1 cellular context compared by ENCODE assay signal in the genomic region with DNA sequence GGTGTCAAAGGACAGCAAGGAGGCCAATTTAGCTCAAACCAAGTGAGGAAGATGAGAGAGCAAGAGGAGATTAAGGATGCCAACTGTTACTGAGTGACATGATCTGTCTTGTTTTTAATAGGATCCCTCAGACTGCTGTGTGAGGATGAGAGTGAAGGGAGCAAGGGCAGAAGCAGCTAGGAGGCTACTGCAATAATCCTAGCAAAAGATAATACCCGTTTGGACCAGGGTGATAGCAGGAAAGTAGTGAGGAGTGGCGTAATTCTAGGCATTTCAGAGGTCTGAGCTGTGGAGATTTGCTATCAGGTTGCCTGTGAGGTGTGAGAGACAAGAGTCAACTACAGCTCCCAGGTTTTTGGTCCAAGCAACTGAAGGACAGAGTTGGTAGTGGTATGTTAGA.
TF ChIP-seq lines count a peak whose summit lies in the region.

No MANE protein-coding gene starts in this region.

TF ChIP-seq in K562, 482 proteins besides CTCF, POLR2A, EP300 and RAD21 (continued from another document and continues in another):
- TF ChIP-seq, protein P1, sequence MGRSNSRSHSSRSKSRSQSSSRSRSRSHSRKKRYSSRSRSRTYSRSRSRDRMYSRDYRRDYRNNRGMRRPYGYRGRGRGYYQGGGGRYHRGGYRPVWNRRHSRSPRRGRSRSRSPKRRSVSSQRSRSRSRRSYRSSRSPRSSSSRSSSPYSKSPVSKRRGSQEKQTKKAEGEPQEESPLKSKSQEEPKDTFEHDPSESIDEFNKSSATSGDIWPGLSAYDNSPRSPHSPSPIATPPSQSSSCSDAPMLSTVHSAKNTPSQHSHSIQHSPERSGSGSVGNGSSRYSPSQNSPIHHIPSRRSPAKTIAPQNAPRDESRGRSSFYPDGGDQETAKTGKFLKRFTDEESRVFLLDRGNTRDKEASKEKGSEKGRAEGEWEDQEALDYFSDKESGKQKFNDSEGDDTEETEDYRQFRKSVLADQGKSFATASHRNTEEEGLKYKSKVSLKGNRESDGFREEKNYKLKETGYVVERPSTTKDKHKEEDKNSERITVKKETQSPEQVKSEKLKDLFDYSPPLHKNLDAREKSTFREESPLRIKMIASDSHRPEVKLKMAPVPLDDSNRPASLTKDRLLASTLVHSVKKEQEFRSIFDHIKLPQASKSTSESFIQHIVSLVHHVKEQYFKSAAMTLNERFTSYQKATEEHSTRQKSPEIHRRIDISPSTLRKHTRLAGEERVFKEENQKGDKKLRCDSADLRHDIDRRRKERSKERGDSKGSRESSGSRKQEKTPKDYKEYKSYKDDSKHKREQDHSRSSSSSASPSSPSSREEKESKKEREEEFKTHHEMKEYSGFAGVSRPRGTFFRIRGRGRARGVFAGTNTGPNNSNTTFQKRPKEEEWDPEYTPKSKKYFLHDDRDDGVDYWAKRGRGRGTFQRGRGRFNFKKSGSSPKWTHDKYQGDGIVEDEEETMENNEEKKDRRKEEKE (IDR thresholded peaks at IDR 0.05; ENCODE audit: borderline replicate concordance in 1 of 2, control insufficient read depth in 1 of 2, low read depth in 2 of 2, low read length in 1 of 2): no peak
- TF ChIP-seq ILF3 (IDR thresholded peaks at IDR 0.05; ENCODE audit: borderline replicate concordance): no peak
- TF ChIP-seq ZNF699 (CRISPR knock-in tag; IDR thresholded peaks at IDR 0.05; ENCODE audit: insufficient replicate concordance): no peak
- no peak for TF ChIP-seq NR1H2 (CRISPR knock-in tag; IDR thresholded peaks at IDR 0.05)
- peak; percentile 62; the same call in 1 of the 2 replicates for TF ChIP-seq NCOA1 (IDR thresholded peaks at IDR 0.05; ENCODE audit: low read depth)
- TF ChIP-seq, protein P2, sequence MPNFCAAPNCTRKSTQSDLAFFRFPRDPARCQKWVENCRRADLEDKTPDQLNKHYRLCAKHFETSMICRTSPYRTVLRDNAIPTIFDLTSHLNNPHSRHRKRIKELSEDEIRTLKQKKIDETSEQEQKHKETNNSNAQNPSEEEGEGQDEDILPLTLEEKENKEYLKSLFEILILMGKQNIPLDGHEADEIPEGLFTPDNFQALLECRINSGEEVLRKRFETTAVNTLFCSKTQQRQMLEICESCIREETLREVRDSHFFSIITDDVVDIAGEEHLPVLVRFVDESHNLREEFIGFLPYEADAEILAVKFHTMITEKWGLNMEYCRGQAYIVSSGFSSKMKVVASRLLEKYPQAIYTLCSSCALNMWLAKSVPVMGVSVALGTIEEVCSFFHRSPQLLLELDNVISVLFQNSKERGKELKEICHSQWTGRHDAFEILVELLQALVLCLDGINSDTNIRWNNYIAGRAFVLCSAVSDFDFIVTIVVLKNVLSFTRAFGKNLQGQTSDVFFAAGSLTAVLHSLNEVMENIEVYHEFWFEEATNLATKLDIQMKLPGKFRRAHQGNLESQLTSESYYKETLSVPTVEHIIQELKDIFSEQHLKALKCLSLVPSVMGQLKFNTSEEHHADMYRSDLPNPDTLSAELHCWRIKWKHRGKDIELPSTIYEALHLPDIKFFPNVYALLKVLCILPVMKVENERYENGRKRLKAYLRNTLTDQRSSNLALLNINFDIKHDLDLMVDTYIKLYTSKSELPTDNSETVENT (CRISPR knock-in tag; IDR thresholded peaks at IDR 0.05): no peak
- TF ChIP-seq SAFB (IDR thresholded peaks at IDR 0.05; ENCODE audit: borderline replicate concordance, low read depth, low read length): no peak
- no peak for TF ChIP-seq YBX1 (IDR thresholded peaks at IDR 0.05)
- TF ChIP-seq, protein P3, sequence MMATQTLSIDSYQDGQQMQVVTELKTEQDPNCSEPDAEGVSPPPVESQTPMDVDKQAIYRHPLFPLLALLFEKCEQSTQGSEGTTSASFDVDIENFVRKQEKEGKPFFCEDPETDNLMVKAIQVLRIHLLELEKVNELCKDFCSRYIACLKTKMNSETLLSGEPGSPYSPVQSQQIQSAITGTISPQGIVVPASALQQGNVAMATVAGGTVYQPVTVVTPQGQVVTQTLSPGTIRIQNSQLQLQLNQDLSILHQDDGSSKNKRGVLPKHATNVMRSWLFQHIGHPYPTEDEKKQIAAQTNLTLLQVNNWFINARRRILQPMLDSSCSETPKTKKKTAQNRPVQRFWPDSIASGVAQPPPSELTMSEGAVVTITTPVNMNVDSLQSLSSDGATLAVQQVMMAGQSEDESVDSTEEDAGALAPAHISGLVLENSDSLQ (IDR thresholded peaks at IDR 0.05): peak; percentile 78
- 0 out of 2 replicates have a peak, but pooled peaks have one; percentile 32 for TF ChIP-seq EHMT2 (IDR thresholded peaks at IDR 0.05)
- no peak for TF ChIP-seq ZNF584 (CRISPR knock-in tag; IDR thresholded peaks at IDR 0.05; ENCODE audit: low read depth)
- TF ChIP-seq, protein P4, sequence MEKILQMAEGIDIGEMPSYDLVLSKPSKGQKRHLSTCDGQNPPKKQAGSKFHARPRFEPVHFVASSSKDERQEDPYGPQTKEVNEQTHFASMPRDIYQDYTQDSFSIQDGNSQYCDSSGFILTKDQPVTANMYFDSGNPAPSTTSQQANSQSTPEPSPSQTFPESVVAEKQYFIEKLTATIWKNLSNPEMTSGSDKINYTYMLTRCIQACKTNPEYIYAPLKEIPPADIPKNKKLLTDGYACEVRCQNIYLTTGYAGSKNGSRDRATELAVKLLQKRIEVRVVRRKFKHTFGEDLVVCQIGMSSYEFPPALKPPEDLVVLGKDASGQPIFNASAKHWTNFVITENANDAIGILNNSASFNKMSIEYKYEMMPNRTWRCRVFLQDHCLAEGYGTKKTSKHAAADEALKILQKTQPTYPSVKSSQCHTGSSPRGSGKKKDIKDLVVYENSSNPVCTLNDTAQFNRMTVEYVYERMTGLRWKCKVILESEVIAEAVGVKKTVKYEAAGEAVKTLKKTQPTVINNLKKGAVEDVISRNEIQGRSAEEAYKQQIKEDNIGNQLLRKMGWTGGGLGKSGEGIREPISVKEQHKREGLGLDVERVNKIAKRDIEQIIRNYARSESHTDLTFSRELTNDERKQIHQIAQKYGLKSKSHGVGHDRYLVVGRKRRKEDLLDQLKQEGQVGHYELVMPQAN (IDR thresholded peaks at IDR 0.05; ENCODE audit: borderline replicate concordance): no peak
- TF ChIP-seq CBX1 (IDR thresholded peaks at IDR 0.05; ENCODE audit: low read depth): no peak
- TF ChIP-seq, protein P5, sequence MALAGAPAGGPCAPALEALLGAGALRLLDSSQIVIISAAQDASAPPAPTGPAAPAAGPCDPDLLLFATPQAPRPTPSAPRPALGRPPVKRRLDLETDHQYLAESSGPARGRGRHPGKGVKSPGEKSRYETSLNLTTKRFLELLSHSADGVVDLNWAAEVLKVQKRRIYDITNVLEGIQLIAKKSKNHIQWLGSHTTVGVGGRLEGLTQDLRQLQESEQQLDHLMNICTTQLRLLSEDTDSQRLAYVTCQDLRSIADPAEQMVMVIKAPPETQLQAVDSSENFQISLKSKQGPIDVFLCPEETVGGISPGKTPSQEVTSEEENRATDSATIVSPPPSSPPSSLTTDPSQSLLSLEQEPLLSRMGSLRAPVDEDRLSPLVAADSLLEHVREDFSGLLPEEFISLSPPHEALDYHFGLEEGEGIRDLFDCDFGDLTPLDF (CRISPR knock-in tag; IDR thresholded peaks at IDR 0.05): no peak
- no peak for TF ChIP-seq GATAD2B (IDR thresholded peaks at IDR 0.05; ENCODE audit: borderline replicate concordance)
- no peak for TF ChIP-seq DNMT1 (IDR thresholded peaks at IDR 0.05)
- no peak for TF ChIP-seq KDM5B (IDR thresholded peaks at IDR 0.05; ENCODE audit: insufficient replicate concordance, low read depth, low read length)
- TF ChIP-seq MAZ (CRISPR knock-in tag; conservative IDR thresholded peaks at IDR 0.05 in 1 of 2, IDR thresholded peaks at IDR 0.05 in 1 of 2): no peak
- TF ChIP-seq ADNP (tag; IDR thresholded peaks at IDR 0.05): no peak
- TF ChIP-seq ZNF445 (CRISPR knock-in tag; IDR thresholded peaks at IDR 0.05; ENCODE audit: low read depth): no peak
- no peak for TF ChIP-seq ILK (tag; IDR thresholded peaks at IDR 0.05; ENCODE audit: borderline replicate concordance, low read depth)
- no peak for TF ChIP-seq ZNF79 (CRISPR knock-in tag; IDR thresholded peaks at IDR 0.05; ENCODE audit: low read depth)
- TF ChIP-seq, protein P6, sequence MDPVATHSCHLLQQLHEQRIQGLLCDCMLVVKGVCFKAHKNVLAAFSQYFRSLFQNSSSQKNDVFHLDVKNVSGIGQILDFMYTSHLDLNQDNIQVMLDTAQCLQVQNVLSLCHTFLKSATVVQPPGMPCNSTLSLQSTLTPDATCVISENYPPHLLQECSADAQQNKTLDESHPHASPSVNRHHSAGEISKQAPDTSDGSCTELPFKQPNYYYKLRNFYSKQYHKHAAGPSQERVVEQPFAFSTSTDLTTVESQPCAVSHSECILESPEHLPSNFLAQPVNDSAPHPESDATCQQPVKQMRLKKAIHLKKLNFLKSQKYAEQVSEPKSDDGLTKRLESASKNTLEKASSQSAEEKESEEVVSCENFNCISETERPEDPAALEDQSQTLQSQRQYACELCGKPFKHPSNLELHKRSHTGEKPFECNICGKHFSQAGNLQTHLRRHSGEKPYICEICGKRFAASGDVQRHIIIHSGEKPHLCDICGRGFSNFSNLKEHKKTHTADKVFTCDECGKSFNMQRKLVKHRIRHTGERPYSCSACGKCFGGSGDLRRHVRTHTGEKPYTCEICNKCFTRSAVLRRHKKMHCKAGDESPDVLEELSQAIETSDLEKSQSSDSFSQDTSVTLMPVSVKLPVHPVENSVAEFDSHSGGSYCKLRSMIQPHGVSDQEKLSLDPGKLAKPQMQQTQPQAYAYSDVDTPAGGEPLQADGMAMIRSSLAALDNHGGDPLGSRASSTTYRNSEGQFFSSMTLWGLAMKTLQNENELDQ (CRISPR knock-in tag; IDR thresholded peaks at IDR 0.05; ENCODE audit: borderline replicate concordance): no peak
- TF ChIP-seq, protein P7, sequence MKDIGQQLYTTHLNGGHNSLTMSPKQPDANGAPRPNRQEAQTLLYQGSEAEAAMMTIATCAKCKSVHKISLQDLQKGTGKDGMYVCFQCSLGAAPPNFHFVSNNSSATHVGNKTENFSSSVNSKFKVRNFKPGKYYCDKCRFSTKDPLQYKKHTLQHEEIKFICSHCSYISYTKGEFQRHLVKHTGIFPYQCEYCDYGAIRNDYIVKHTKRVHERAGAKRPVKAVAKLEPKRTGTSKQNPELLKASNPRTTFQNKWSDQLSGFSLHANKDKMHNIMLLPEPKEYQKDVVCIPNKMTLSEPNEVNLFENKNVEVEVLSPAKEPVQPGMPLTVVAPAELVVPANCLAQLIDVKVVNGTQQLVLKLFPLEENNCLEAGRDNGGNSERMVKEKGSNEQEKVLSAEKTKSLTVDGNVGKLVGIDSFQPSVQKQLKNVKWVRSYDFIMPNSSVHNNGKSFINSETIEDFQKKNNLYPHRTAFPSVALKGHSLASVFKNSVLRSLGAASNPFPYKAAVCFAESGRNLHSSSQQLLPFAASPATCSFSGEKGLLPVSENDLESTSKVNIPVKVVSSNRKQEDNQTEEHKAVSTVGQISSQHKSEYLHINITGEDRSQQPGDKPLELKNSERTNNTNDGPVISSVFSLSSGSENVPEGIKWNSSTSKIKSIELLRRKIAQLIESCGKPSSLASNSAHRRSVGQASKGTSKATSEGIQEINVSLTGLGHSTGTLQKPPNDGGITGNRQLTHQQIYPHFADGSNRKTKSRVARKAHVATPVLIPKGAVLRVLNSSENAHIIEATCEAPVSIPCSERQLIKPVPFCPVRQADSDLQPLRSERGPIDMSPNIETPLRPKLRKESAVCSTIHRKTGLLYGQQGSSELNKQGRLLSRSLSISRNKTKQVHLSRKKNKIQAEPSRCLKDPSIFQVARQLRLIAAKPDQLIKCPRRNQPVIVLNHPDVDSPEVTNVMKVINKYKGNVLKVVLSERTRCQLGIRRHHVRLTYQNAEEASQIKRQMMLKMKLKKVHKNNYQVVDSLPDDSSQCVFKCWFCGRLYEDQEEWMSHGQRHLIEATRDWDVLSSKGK (CRISPR knock-in tag; IDR thresholded peaks at IDR 0.05): no peak
- TF ChIP-seq, protein P8, sequence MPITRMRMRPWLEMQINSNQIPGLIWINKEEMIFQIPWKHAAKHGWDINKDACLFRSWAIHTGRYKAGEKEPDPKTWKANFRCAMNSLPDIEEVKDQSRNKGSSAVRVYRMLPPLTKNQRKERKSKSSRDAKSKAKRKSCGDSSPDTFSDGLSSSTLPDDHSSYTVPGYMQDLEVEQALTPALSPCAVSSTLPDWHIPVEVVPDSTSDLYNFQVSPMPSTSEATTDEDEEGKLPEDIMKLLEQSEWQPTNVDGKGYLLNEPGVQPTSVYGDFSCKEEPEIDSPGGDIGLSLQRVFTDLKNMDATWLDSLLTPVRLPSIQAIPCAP (CRISPR knock-in tag; IDR thresholded peaks at IDR 0.05; ENCODE audit: borderline replicate concordance): no peak
- TF ChIP-seq MTA1 (IDR thresholded peaks at IDR 0.05; ENCODE audit: borderline replicate concordance): no peak
- TF ChIP-seq SMAD4 (CRISPR knock-in tag; conservative IDR thresholded peaks at IDR 0.05): peak; percentile 61; the same call in 1 of the 2 replicates
- no peak for TF ChIP-seq TCFL5 (CRISPR knock-in tag; conservative IDR thresholded peaks at IDR 0.05)
- TF ChIP-seq ARID2 (IDR thresholded peaks at IDR 0.05): no peak
- TF ChIP-seq ZNF589 (CRISPR knock-in tag; IDR thresholded peaks at IDR 0.05; ENCODE audit: low read depth): no peak
- no peak for TF ChIP-seq ZNF143 (CRISPR knock-in tag; IDR thresholded peaks at IDR 0.05)
- no peak for TF ChIP-seq HCFC1 (IDR thresholded peaks at IDR 0.05; ENCODE audit: low read depth, low read length)
- TF ChIP-seq CBFA2T3 (IDR thresholded peaks at IDR 0.05): peak; percentile 99
- TF ChIP-seq E2F3 (CRISPR knock-in tag; IDR thresholded peaks at IDR 0.05): no peak
- no peak for TF ChIP-seq POU5F1 (IDR thresholded peaks at IDR 0.05; ENCODE audit: borderline replicate concordance, low read depth, low read length, partially characterized antibody)
- TF ChIP-seq ERF (CRISPR knock-in tag; IDR thresholded peaks at IDR 0.05): no peak
- TF ChIP-seq STAT5A (IDR thresholded peaks at IDR 0.05; ENCODE audit: borderline replicate concordance, low read length): peak; percentile 94
- no peak for TF ChIP-seq RFX1 (IDR thresholded peaks at IDR 0.05)
- TF ChIP-seq XRCC3 (IDR thresholded peaks at IDR 0.05): no peak
- TF ChIP-seq POLR3G (IDR thresholded peaks at IDR 0.05; ENCODE audit: extremely low read depth, insufficient read length, insufficient replicate concordance): no peak
- TF ChIP-seq, protein P9, sequence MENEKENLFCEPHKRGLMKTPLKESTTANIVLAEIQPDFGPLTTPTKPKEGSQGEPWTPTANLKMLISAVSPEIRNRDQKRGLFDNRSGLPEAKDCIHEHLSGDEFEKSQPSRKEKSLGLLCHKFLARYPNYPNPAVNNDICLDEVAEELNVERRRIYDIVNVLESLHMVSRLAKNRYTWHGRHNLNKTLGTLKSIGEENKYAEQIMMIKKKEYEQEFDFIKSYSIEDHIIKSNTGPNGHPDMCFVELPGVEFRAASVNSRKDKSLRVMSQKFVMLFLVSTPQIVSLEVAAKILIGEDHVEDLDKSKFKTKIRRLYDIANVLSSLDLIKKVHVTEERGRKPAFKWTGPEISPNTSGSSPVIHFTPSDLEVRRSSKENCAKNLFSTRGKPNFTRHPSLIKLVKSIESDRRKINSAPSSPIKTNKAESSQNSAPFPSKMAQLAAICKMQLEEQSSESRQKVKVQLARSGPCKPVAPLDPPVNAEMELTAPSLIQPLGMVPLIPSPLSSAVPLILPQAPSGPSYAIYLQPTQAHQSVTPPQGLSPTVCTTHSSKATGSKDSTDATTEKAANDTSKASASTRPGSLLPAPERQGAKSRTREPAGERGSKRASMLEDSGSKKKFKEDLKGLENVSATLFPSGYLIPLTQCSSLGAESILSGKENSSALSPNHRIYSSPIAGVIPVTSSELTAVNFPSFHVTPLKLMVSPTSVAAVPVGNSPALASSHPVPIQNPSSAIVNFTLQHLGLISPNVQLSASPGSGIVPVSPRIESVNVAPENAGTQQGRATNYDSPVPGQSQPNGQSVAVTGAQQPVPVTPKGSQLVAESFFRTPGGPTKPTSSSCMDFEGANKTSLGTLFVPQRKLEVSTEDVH (IDR thresholded peaks at IDR 0.05; ENCODE audit: low read depth, partially characterized antibody): no peak
- no peak for TF ChIP-seq ZNF77 (CRISPR knock-in tag; IDR thresholded peaks at IDR 0.05)
- no peak for TF ChIP-seq XRCC5 (IDR thresholded peaks at IDR 0.05; ENCODE audit: low read depth, low read length)
- no peak for TF ChIP-seq NFRKB (IDR thresholded peaks at IDR 0.05; ENCODE audit: low read depth)
- TF ChIP-seq TSC22D4 (tag; IDR thresholded peaks at IDR 0.05): no peak
